In genomic region chr7:75738975-75739795, GRCh38 we compare ENCODE assay signal across 9 cellular contexts. TPM values are rescaled to one million over a fixed set of nuclear protein-coding genes. Genes with fewer than 3 reads are reported as not detected.
DNase-seq lines count a peak whose midpoint lies in the region; ATAC-seq and TF ChIP-seq lines count a peak whose summit lies in the region.
"Had no signal": no experiment of that assay in that cellular context is flagged by ENCODE, and none has a peak within 500 bp of the region (broad histone marks: within the 10 kb centered on the region; RNA-seq: fewer than 3 reads in every experiment).

No MANE protein-coding gene starts in this region.

- WGBS in liver, result under 1% methylated on average over 89 of the region's 89 CpGs

- H3K27ac Mint-ChIP-seq in CD14-positive monocyte, result peak overlapping the region; percentile 86 to 99 (median 98)

- H3K9ac ChIP-seq in liver (ENCODE audit: low read depth in 1 of 2, low read length in 2 of 2), result peak overlapping the region; percentile 41 to 92

- H3K27ac ChIP-seq in liver (ENCODE audit: low read depth in 1 of 2, low read length in 2 of 2), result peak overlapping the region; percentile 95 to 97

- no peaks in the 10 kb centered on the region for H3K9me3 Mint-ChIP-seq in CD14-positive monocyte

- H3K4me3 ChIP-seq in liver (ENCODE audit: low read depth in 1 of 3, low read length in 3 of 3), result peak overlapping the region; percentile 87 to 93 (median 89)

- DNase-seq in CD14-positive monocyte (ENCODE audit: low spot score) (peak; percentile 100), NCI-H69 (lab: John Stamatoyannopoulos, UW) (peak; percentile 100), dedifferentiated amniotic fluid mesenchymal stem cell (ENCODE audit: extremely low spot score) (peak; percentile 97)
- DNase-seq in activated CD4-positive, alpha-beta T cell treated with anti-CD3 and anti-CD28 coated beads, Interleukin-2, amount 50 U/mL, for 1 hour, result peak; percentile 100
- DNase-seq in stimulated activated CD4-positive, alpha-beta T cell treated with anti-CD3 and anti-CD28 coated beads, Interleukin-2, amount 100 ng/mL, for 48 hours, result peak; percentile 98 to 100

- peak in 1 of 2 donors; percentile 2 for TF ChIP-seq RAD21 in liver (IDR thresholded peaks at IDR 0.05)

- H3K4me3 Mint-ChIP-seq in CD14-positive monocyte, result peak overlapping the region; percentile 95 to 96

- H3K4me1 Mint-ChIP-seq in CD14-positive monocyte, result peaks cover 34% of the 10 kb centered on the region

- peaks cover 1 to 8% (median 8%) of the 10 kb centered on the region in 3 donors for H3K27me3 Mint-ChIP-seq in CD14-positive monocyte (ENCODE audit: low read depth in 3 of 3)

- no peaks in the 10 kb centered on the region for H3K27me3 ChIP-seq in liver (ENCODE audit: control insufficient read depth in 4 of 4, insufficient read depth in 4 of 4, low read length in 3 of 4)

- ATAC-seq in GM19397 (IDR thresholded peaks at IDR 0.05; ENCODE audit: unreplicated experiment), result peak; percentile 92
- ATAC-seq in HG03558 (IDR thresholded peaks at IDR 0.05; ENCODE audit: extremely low read depth, unreplicated experiment), result peak; percentile 83

- peaks cover 3 to 22% (median 11%) of the 10 kb centered on the region in 4 donors for H3K4me1 ChIP-seq in liver (ENCODE audit: control insufficient read depth in 4 of 4, insufficient read depth in 4 of 4, low read length in 3 of 4)

- H3K9me3 ChIP-seq in liver (ENCODE audit: control insufficient read depth in 4 of 4, low read length in 3 of 4), result no peaks in the 10 kb centered on the region

- TF ChIP-seq CTCF in CD14-positive monocyte (IDR thresholded peaks at IDR 0.05) (no peak), liver (IDR thresholded peaks at IDR 0.05; ENCODE audit: low read depth, low read length, missing input control) (peak; percentile 24)

- intact Hi-C loops in CD14-positive monocyte (cut with micrococcal nuclease), result loop anchor here in 1 of 2 donors (5.0 kb wide), 1 partner anchor 67 kb away; no protein-coding TSS in a partner anchor

- H3K36me3 ChIP-seq in liver (ENCODE audit: control insufficient read depth in 4 of 4, insufficient read depth in 3 of 4, low read depth in 1 of 4, low read length in 3 of 4), result no peaks in the 10 kb centered on the region

- no peaks in the 10 kb centered on the region for H3K36me3 Mint-ChIP-seq in CD14-positive monocyte

TF ChIP-seq in liver, 16 proteins besides CTCF, POLR2A, EP300 and RAD21:
- peak in 1 of 2 donors; percentile 39 for TF ChIP-seq GABPA (IDR thresholded peaks at IDR 0.05 in 1 of 2, conservative IDR thresholded peaks at IDR 0.05 in 1 of 2)
- peak in 1 of 2 donors; percentile 2 for TF ChIP-seq EGR1 (IDR thresholded peaks at IDR 0.05; ENCODE audit: low read depth in 2 of 2)
- no peak for TF ChIP-seq REST (IDR thresholded peaks at IDR 0.05)
- no peak for TF ChIP-seq FOXA2 (IDR thresholded peaks at IDR 0.05)

RNA-seq across cellular contexts. Expression of gene HIP1, which starts 0.4 kb away (rescaled TPM):
- polyA plus RNA-seq in CD14-positive monocyte (1 to 10 TPM; 4.3 to 5.3 TPM), liver (1 to 10 TPM; 5.8 to 9.7 TPM)
- total RNA-seq in liver, result 10 to 100 TPM in 1 of 2 donors, 1 to 10 TPM in 1; 3.8 to 13.6 TPM

RNA-seq across cellular contexts. Expression of gene CCL26, which starts 32.8 kb away (rescaled TPM):
- not detected for polyA plus RNA-seq in CD14-positive monocyte
- not detected for total RNA-seq in liver
- polyA plus RNA-seq in liver, result under 1 TPM; 0.09 to 0.33 TPM
- total RNA-seq: glomerular endothelial cell had no signal

Comparison
In these comparisons a context has a peak if more than half of its experiments do, and no peak if none do; other contexts are left out.
1. Peak in every context shown above with its lines: DNase-seq, ATAC-seq, H3K4me3 ChIP-seq and H3K27ac ChIP-seq.